9 cellular contexts compared by ENCODE assay signal in genomic region chr10:30436688-30437038, GRCh38. TPM values are rescaled to one million over a fixed set of nuclear protein-coding genes. Genes with fewer than 3 reads are reported as not detected.
DNase-seq lines count a peak whose midpoint lies in the region; ATAC-seq lines count a peak whose summit lies in the region.
"Had no signal": no experiment of that assay in that cellular context is flagged by ENCODE, and none has a peak within 500 bp of the region (broad histone marks: within the 10 kb centered on the region; RNA-seq: fewer than 3 reads in every experiment).

No MANE protein-coding gene starts in this region.

- H3K4me3 Mint-ChIP-seq in T-helper 2 cell treated with Interferon-gamma antibody and Interleukin-4, amounts not matched to agents 5 μg/mL and 100 μg/mL, for 36 hours: peak overlapping the region; percentile 79
- H3K4me3 Mint-ChIP-seq in activated T-helper 17 cell treated with anti-CD3 and anti-CD28 coated beads, Interleukin-2, amount 50 U/mL, for 72 hours: peak overlapping the region; percentile 78
- peak overlapping the region; percentile 90 to 95 for H3K4me3 Mint-ChIP-seq in stimulated activated naive CD8-positive, alpha-beta T cell treated with anti-CD3 and anti-CD28 coated beads, Interleukin-15, amount 100 ng/mL, for 72 hours

- peaks cover 33% of the 10 kb centered on the region for H3K27me3 ChIP-seq in iPS-20b (ENCODE audit: insufficient read depth, low read length)

- peak overlapping the region; percentile 92 for H3K27ac Mint-ChIP-seq in T-helper 2 cell treated with Interferon-gamma antibody and Interleukin-4, amounts not matched to agents 5 μg/mL and 100 μg/mL, for 36 hours
- peak overlapping the region; percentile 87 for H3K27ac Mint-ChIP-seq in activated T-helper 17 cell treated with anti-CD3 and anti-CD28 coated beads, Interleukin-2, amount 50 U/mL, for 72 hours
- H3K27ac Mint-ChIP-seq in stimulated activated naive CD8-positive, alpha-beta T cell treated with anti-CD3 and anti-CD28 coated beads, Interleukin-15, amount 100 ng/mL, for 72 hours: peak overlapping the region in 1 of 2 donors; percentile 75

- peaks cover 8% of the 10 kb centered on the region for H3K27me3 Mint-ChIP-seq in T-helper 2 cell treated with Interferon-gamma antibody and Interleukin-4, amounts not matched to agents 5 μg/mL and 100 μg/mL, for 36 hours (ENCODE audit: low read depth)
- H3K27me3 Mint-ChIP-seq in activated T-helper 17 cell treated with anti-CD3 and anti-CD28 coated beads, Interleukin-2, amount 50 U/mL, for 72 hours: no peaks in the 10 kb centered on the region
- no peaks in the 10 kb centered on the region for H3K27me3 Mint-ChIP-seq in stimulated activated naive CD8-positive, alpha-beta T cell treated with anti-CD3 and anti-CD28 coated beads, Interleukin-15, amount 100 ng/mL, for 72 hours

- H3K9me3 ChIP-seq in iPS-20b (ENCODE audit: insufficient read depth, low read depth, low read length): no peaks in the 10 kb centered on the region

- H3K9me3 Mint-ChIP-seq in T-helper 2 cell treated with Interferon-gamma antibody and Interleukin-4, amounts not matched to agents 5 μg/mL and 100 μg/mL, for 36 hours: no peaks in the 10 kb centered on the region
- H3K9me3 Mint-ChIP-seq in activated T-helper 17 cell treated with anti-CD3 and anti-CD28 coated beads, Interleukin-2, amount 50 U/mL, for 72 hours: no peaks in the 10 kb centered on the region
- no peaks in the 10 kb centered on the region for H3K9me3 Mint-ChIP-seq in stimulated activated naive CD8-positive, alpha-beta T cell treated with anti-CD3 and anti-CD28 coated beads, Interleukin-15, amount 100 ng/mL, for 72 hours

- H3K36me3 Mint-ChIP-seq in T-helper 2 cell treated with Interferon-gamma antibody and Interleukin-4, amounts not matched to agents 5 μg/mL and 100 μg/mL, for 36 hours (ENCODE audit: low read depth): peaks cover 29% of the 10 kb centered on the region
- peaks cover 79% of the 10 kb centered on the region for H3K36me3 Mint-ChIP-seq in activated T-helper 17 cell treated with anti-CD3 and anti-CD28 coated beads, Interleukin-2, amount 50 U/mL, for 72 hours (ENCODE audit: low read depth)

- peaks cover 17% of the 10 kb centered on the region for H3K36me3 ChIP-seq in iPS-20b (ENCODE audit: insufficient read depth, low read depth, low read length)

- no peak for DNase-seq in T-helper 2 cell treated with Interferon-gamma antibody and Interleukin-4, amounts not matched to agents 5 μg/mL and 100 μg/mL, for 36 hours (ENCODE audit: low spot score)
- DNase-seq in T-helper 2 cell (no peak), GF-D8 (lab: John Stamatoyannopoulos, UW) (no peak), COR-L47 (lab: John Stamatoyannopoulos, UW) (no peak)
- no peak for DNase-seq in stimulated activated naive CD8-positive, alpha-beta T cell treated with anti-CD3 and anti-CD28 coated beads, Interleukin-15, amount 100 ng/mL, for 72 hours
- DNase-seq: NCI-H2107 had no signal

- peaks cover 26% of the 10 kb centered on the region for H3K4me1 ChIP-seq in iPS-20b (ENCODE audit: insufficient read depth, low read length)

- peak overlapping the region; percentile 14; the same call in 1 of the 2 replicates for H3K9ac ChIP-seq in iPS-20b (ENCODE audit: low read depth, low read length)

- peak overlapping the region; percentile 21; the same call in 1 of the 2 replicates for H3K4me3 ChIP-seq in iPS-20b (ENCODE audit: low read length)

- no peak for ATAC-seq in activated T-helper 17 cell treated with anti-CD3 and anti-CD28 coated beads, Interleukin-2, amount 50 U/mL, for 72 hours (replicated peaks)
- no peak for ATAC-seq in stimulated activated naive CD8-positive, alpha-beta T cell treated with anti-CD3 and anti-CD28 coated beads, Interleukin-15, amount 100 ng/mL, for 72 hours
- no peak for ATAC-seq in activated CD4-positive, CD25-positive, alpha-beta regulatory T cell treated with anti-CD3 and anti-CD28 coated beads, Interleukin-2, amount 50 U/mL, for 24 hours

- peaks cover 58% of the 10 kb centered on the region for H3K4me1 Mint-ChIP-seq in T-helper 2 cell treated with Interferon-gamma antibody and Interleukin-4, amounts not matched to agents 5 μg/mL and 100 μg/mL, for 36 hours (ENCODE audit: low read depth)
- peaks cover 31% of the 10 kb centered on the region for H3K4me1 Mint-ChIP-seq in activated T-helper 17 cell treated with anti-CD3 and anti-CD28 coated beads, Interleukin-2, amount 50 U/mL, for 72 hours
- peaks cover 62% of the 10 kb centered on the region for H3K4me1 Mint-ChIP-seq in stimulated activated naive CD8-positive, alpha-beta T cell treated with anti-CD3 and anti-CD28 coated beads, Interleukin-15, amount 100 ng/mL, for 72 hours

- no peak overlapping the region for H3K27ac ChIP-seq in iPS-20b (ENCODE audit: low read length)

RNA-seq across cellular contexts. Expression of gene MAP3K8, which starts 2.7 kb away (rescaled TPM):
- total RNA-seq in activated T-helper 17 cell treated with anti-CD3 and anti-CD28 coated beads, Interleukin-2, amount 50 U/mL, for 72 hours: 10 to 100 TPM; 33.7 to 58.6 TPM
